Comparison of ENCODE assay signal across 14 cellular contexts in genomic region chr13:30766957-30767603, GRCh38. TPM values are rescaled to one million over a fixed set of nuclear protein-coding genes. Genes with fewer than 3 reads are reported as not detected.
DNase-seq lines count a peak whose midpoint lies in the region; ATAC-seq and TF ChIP-seq lines count a peak whose summit lies in the region.
"Had no signal": no experiment of that assay in that cellular context is flagged by ENCODE, and none has a peak within 500 bp of the region (broad histone marks: within the 10 kb centered on the region; RNA-seq: fewer than 3 reads in every experiment).

No MANE protein-coding gene starts in this region.

- H3K9me3 Mint-ChIP-seq in glutamatergic neuron (ENCODE audit: unreplicated experiment), result peaks cover under 1% of the 10 kb centered on the region
- H3K9me3 Mint-ChIP-seq in WTC11, result peaks cover 9% of the 10 kb centered on the region; the same call in 1 of the 2 replicates
- H3K9me3 Mint-ChIP-seq: naive thymus-derived CD8-positive, alpha-beta T cell had no signal

- H3K36me3 Mint-ChIP-seq in glutamatergic neuron (ENCODE audit: unreplicated experiment) (peaks cover 3% of the 10 kb centered on the region), WTC11 (no peaks in the 10 kb centered on the region)

- H3K9me3 ChIP-seq in DOHH2 (ENCODE audit: control insufficient read depth, insufficient read depth, low read length), result no peaks in the 10 kb centered on the region
- H3K9me3 ChIP-seq: transverse colon had no signal

- no peak overlapping the region for H3K27ac ChIP-seq in DOHH2 (ENCODE audit: low read depth, low read length)

- H3K4me1 Mint-ChIP-seq in glutamatergic neuron (ENCODE audit: low read depth, unreplicated experiment) (peaks cover 43% of the 10 kb centered on the region), WTC11 (no peaks in the 10 kb centered on the region)

- no peaks in the 10 kb centered on the region for H4K20me1 ChIP-seq in DOHH2 (ENCODE audit: control insufficient read depth, insufficient read depth, low read depth, low read length)

- no peaks in the 10 kb centered on the region for H3K79me2 ChIP-seq in DOHH2 (ENCODE audit: control insufficient read depth, low read length)

- no peaks in the 10 kb centered on the region for H3K9me2 ChIP-seq in DOHH2 (replicated peaks; ENCODE audit: control insufficient read depth, low read length)

- no peaks in the 10 kb centered on the region for H3K27me3 ChIP-seq in DOHH2 (ENCODE audit: control insufficient read depth, low read length)
- H3K27me3 ChIP-seq: transverse colon had no signal

- peaks cover 19% of the 10 kb centered on the region for H3K4me1 ChIP-seq in DOHH2 (ENCODE audit: control insufficient read depth, low read length)

- H3K4me3 Mint-ChIP-seq in glutamatergic neuron (ENCODE audit: unreplicated experiment) (no peak overlapping the region), WTC11 (no peak overlapping the region)
- H3K4me3 Mint-ChIP-seq: naive thymus-derived CD8-positive, alpha-beta T cell had no signal

- H3K4me3 ChIP-seq in DOHH2 (ENCODE audit: low read length), result no peak overlapping the region
- H3K4me3 ChIP-seq: transverse colon had no signal

- H3F3A ChIP-seq in DOHH2 (ENCODE audit: control insufficient read depth, insufficient read depth), result no peaks in the 10 kb centered on the region

- DNase-seq in LoVo (ENCODE audit: low spot score) (peak; percentile 30), glutamatergic neuron (no peak), NCI-H2227 treated with DMSO at 0.1 percent for 48 hours (lab: John Stamatoyannopoulos, UW) (no peak), islet precursor cell (no peak), WTC11 (ENCODE audit: low spot score) (no peak)
- DNase-seq: activated effector memory CD4-positive, alpha-beta T cell treated with Interleukin-2 at 50 U/mL for 16 hours; effector CD8-positive, alpha-beta T cell; NCI-H69; SW 1271; transverse colon had no signal

- TF ChIP-seq CTCF in DOHH2 (IDR thresholded peaks at IDR 0.05; ENCODE audit: low read depth, low read length, poor library complexity, severe bottlenecking) (peak; percentile 14), glutamatergic neuron (IDR thresholded peaks at IDR 0.05; ENCODE audit: partially characterized antibody, unreplicated experiment) (no peak), WTC11 (IDR thresholded peaks at IDR 0.05) (no peak)

- H3K27ac Mint-ChIP-seq in glutamatergic neuron (ENCODE audit: unreplicated experiment) (peak overlapping the region; percentile 28), WTC11 (no peak overlapping the region)

- peak overlapping the region; percentile 29; the same call in 1 of the 2 replicates for H3K4me2 ChIP-seq in DOHH2 (ENCODE audit: low read length)

- peaks cover 14% of the 10 kb centered on the region for H3K36me3 ChIP-seq in DOHH2 (ENCODE audit: control insufficient read depth, low read length)
- H3K36me3 ChIP-seq: transverse colon had no signal

- POLR2A ChIA-PET in WTC11 (lab: Charles Lee), result no interaction called here

- H3K27me3 Mint-ChIP-seq in glutamatergic neuron (ENCODE audit: unreplicated experiment) (peaks cover 9% of the 10 kb centered on the region), WTC11 (ENCODE audit: low read depth) (no peaks in the 10 kb centered on the region)
- H3K27me3 Mint-ChIP-seq: naive thymus-derived CD8-positive, alpha-beta T cell had no signal

- CTCF ChIA-PET in WTC11 (lab: Charles Lee), result no interaction called here

- ATAC-seq in GM21367 (IDR thresholded peaks at IDR 0.05; ENCODE audit: unreplicated experiment) (peak; percentile 70), GM18498 (IDR thresholded peaks at IDR 0.05; ENCODE audit: unreplicated experiment) (no peak), WTC11 (no peak)

TF ChIP-seq in WTC11, 78 proteins besides CTCF, POLR2A, EP300 and RAD21:
- TF ChIP-seq E2F5 (CRISPR knock-in tag; IDR thresholded peaks at IDR 0.05) (no peak), ZMAT4 (CRISPR knock-in tag; IDR thresholded peaks at IDR 0.05) (no peak), USF1 (CRISPR knock-in tag; IDR thresholded peaks at IDR 0.05) (no peak), NFE2L1 (CRISPR knock-in tag; IDR thresholded peaks at IDR 0.05) (no peak), TCF7 (CRISPR knock-in tag; IDR thresholded peaks at IDR 0.05; ENCODE audit: low read depth) (no peak), FOXJ3 (CRISPR knock-in tag; IDR thresholded peaks at IDR 0.05; ENCODE audit: borderline replicate concordance) (no peak), FOXK1 (CRISPR knock-in tag; IDR thresholded peaks at IDR 0.05) (no peak), HMGA2 (CRISPR knock-in tag; IDR thresholded peaks at IDR 0.05) (no peak), ZNF671 (CRISPR knock-in tag; IDR thresholded peaks at IDR 0.05) (no peak), GTF2I (CRISPR knock-in tag; conservative IDR thresholded peaks at IDR 0.05) (no peak), ATF3 (CRISPR knock-in tag; conservative IDR thresholded peaks at IDR 0.05) (no peak), KAT7 (CRISPR knock-in tag; IDR thresholded peaks at IDR 0.05; ENCODE audit: borderline replicate concordance) (no peak), CREM (CRISPR knock-in tag; IDR thresholded peaks at IDR 0.05) (no peak)

RNA-seq across cellular contexts. Expression of gene ALOX5AP, which starts 31.7 kb away (rescaled TPM):
- total RNA-seq in glutamatergic neuron (ENCODE audit: unreplicated experiment) (0.81 TPM), WTC11 (2021) (0.30 TPM in 1 of 3 replicates, not detected in the others)
